ENCODE assay signal across 25 cellular contexts in the genomic region with DNA sequence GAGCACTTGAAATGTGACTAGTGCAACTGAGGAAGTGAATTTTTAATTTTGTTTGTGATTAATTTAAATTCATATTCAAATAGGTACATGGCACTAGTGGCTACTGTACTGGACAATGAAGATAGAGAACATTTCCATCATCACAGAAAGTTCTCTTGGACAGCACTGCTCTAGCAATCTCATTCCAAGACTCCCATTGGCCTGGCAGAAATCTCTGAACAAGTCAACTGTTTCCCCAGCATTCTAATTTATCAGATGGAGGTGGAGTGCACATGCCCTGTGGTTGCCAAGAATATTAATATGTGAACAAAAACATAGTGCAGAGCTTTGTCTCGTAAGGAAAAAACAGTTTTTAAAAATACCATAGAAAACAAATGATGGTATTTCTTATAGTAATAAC.
"Had no signal": no experiment of that assay in that cellular context is flagged by ENCODE, and none has a peak within 500 bp of the region (broad histone marks: within the 10 kb centered on the region; RNA-seq: fewer than 3 reads in every experiment).

No MANE protein-coding gene starts in this region.

- H3K36me3 ChIP-seq: gastrocnemius medialis, neural progenitor cell, pancreas had no signal

- H3K9me3 ChIP-seq: body of pancreas, gastrocnemius medialis, pancreas, right lobe of liver, testis, upper lobe of right lung had no signal

- H3K4me1 Mint-ChIP-seq: activated naive CD8-positive, alpha-beta T cell treated with anti-CD3 and anti-CD28 coated beads for 36 hours; activated T-helper 17 cell treated with anti-CD3 and anti-CD28 coated beads, Interleukin-2, amount 50 U/mL, for 72 hours; central memory CD8-positive, alpha-beta T cell; immature natural killer cell; stimulated activated effector memory CD8-positive, alpha-beta T cell treated with anti-CD3 and anti-CD28 coated beads, Interleukin-12 subunit alpha, Interleukin-12 subunit beta, amount 100 ng/mL, for 72 hours had no signal

- H3K4me3 Mint-ChIP-seq: activated B cell treated with CpG ODN at 0.5 μM for 24 hours; activated CD4-positive, alpha-beta T cell treated with anti-CD3 and anti-CD28 coated beads, Interleukin-2, amount 10 ng/mL, durations not matched to agents 24 days and 14 days; activated CD8-positive, alpha-beta T cell treated with anti-CD3 and anti-CD28 coated beads for 36 hours; activated naive CD8-positive, alpha-beta T cell treated with anti-CD3 and anti-CD28 coated beads for 36 hours; activated T-helper 17 cell treated with anti-CD3 and anti-CD28 coated beads, Interleukin-2, amount 50 U/mL, for 72 hours; central memory CD8-positive, alpha-beta T cell; immature natural killer cell; naive thymus-derived CD4-positive, alpha-beta T cell; neural progenitor cell; stimulated activated effector memory CD8-positive, alpha-beta T cell treated with anti-CD3 and anti-CD28 coated beads, Interleukin-12 subunit alpha, Interleukin-12 subunit beta, amount 100 ng/mL, for 72 hours had no signal

- H3K27me3 ChIP-seq: body of pancreas, gastrocnemius medialis, neural progenitor cell, pancreas, right lobe of liver, testis, upper lobe of right lung had no signal

- H2AFZ ChIP-seq: neural progenitor cell had no signal

- H3K36me3 Mint-ChIP-seq: activated naive CD8-positive, alpha-beta T cell treated with anti-CD3 and anti-CD28 coated beads for 36 hours; immature natural killer cell; naive thymus-derived CD4-positive, alpha-beta T cell; stimulated activated effector memory CD8-positive, alpha-beta T cell treated with anti-CD3 and anti-CD28 coated beads, Interleukin-12 subunit alpha, Interleukin-12 subunit beta, amount 100 ng/mL, for 72 hours had no signal

- ATAC-seq: activated CD8-positive, alpha-beta T cell treated with anti-CD3 and anti-CD28 coated beads for 36 hours; activated T-helper 17 cell treated with anti-CD3 and anti-CD28 coated beads, Interleukin-2, amount 50 U/mL, for 72 hours; body of pancreas; esophagus mucosa; gastrocnemius medialis; naive thymus-derived CD4-positive, alpha-beta T cell; pancreas; stimulated activated effector memory CD8-positive, alpha-beta T cell treated with anti-CD3 and anti-CD28 coated beads, Interleukin-12 subunit alpha, Interleukin-12 subunit beta, amount 100 ng/mL, for 72 hours; upper lobe of right lung had no signal

- H3K27me3 Mint-ChIP-seq: activated B cell treated with CpG ODN at 0.5 μM for 24 hours; activated CD4-positive, alpha-beta T cell treated with anti-CD3 and anti-CD28 coated beads, Interleukin-2, amount 10 ng/mL, durations not matched to agents 24 days and 14 days had no signal

- DNase-seq: activated B cell treated with CpG ODN at 0.5 μM for 24 hours; activated CD4-positive, alpha-beta T cell treated with anti-CD3 and anti-CD28 coated beads, Interleukin-2, amount 10 ng/mL, durations not matched to agents 24 days and 14 days; activated CD8-positive, alpha-beta T cell treated with anti-CD3 and anti-CD28 coated beads for 36 hours; activated naive CD4-positive, alpha-beta T cell; activated naive CD8-positive, alpha-beta T cell treated with anti-CD3 and anti-CD28 coated beads for 36 hours; activated T-cell treated with anti-CD3 and anti-CD28 coated beads, Interleukin-2, amount 50 U/mL, for 1 hour; amniotic stem cell; body of pancreas; gastrocnemius medialis; immature natural killer cell; kidney glomerular epithelial cell; mesendoderm; naive thymus-derived CD4-positive, alpha-beta T cell; pancreas; right lobe of liver; stimulated activated CD4-positive, alpha-beta T cell treated with anti-CD3 and anti-CD28 coated beads, Interleukin-4, amount 100 ng/mL, for 24 hours; testis; upper lobe of right lung had no signal

- H3K27ac ChIP-seq: body of pancreas, gastrocnemius medialis, pancreas, right lobe of liver, upper lobe of right lung had no signal

- H3K4me3 ChIP-seq: body of pancreas, coronary artery, gastrocnemius medialis, neural progenitor cell, pancreas, right lobe of liver, smooth muscle cell, testis, upper lobe of right lung had no signal

- H3K27ac Mint-ChIP-seq: activated CD4-positive, alpha-beta T cell treated with anti-CD3 and anti-CD28 coated beads, Interleukin-2, amount 10 ng/mL, durations not matched to agents 24 days and 14 days; activated CD8-positive, alpha-beta T cell treated with anti-CD3 and anti-CD28 coated beads for 36 hours; activated naive CD8-positive, alpha-beta T cell treated with anti-CD3 and anti-CD28 coated beads for 36 hours; activated T-helper 17 cell treated with anti-CD3 and anti-CD28 coated beads, Interleukin-2, amount 50 U/mL, for 72 hours; immature natural killer cell; naive thymus-derived CD4-positive, alpha-beta T cell; neural progenitor cell; stimulated activated effector memory CD8-positive, alpha-beta T cell treated with anti-CD3 and anti-CD28 coated beads, Interleukin-12 subunit alpha, Interleukin-12 subunit beta, amount 100 ng/mL, for 72 hours had no signal

- H3K9me3 Mint-ChIP-seq: activated B cell treated with CpG ODN at 0.5 μM for 24 hours; activated CD4-positive, alpha-beta T cell treated with anti-CD3 and anti-CD28 coated beads, Interleukin-2, amount 10 ng/mL, durations not matched to agents 24 days and 14 days; activated CD8-positive, alpha-beta T cell treated with anti-CD3 and anti-CD28 coated beads for 36 hours; activated naive CD8-positive, alpha-beta T cell treated with anti-CD3 and anti-CD28 coated beads for 36 hours; activated T-helper 17 cell treated with anti-CD3 and anti-CD28 coated beads, Interleukin-2, amount 50 U/mL, for 72 hours; central memory CD8-positive, alpha-beta T cell; immature natural killer cell; naive thymus-derived CD4-positive, alpha-beta T cell; neural progenitor cell; stimulated activated effector memory CD8-positive, alpha-beta T cell treated with anti-CD3 and anti-CD28 coated beads, Interleukin-12 subunit alpha, Interleukin-12 subunit beta, amount 100 ng/mL, for 72 hours had no signal

- H3K4me2 ChIP-seq: neural progenitor cell, smooth muscle cell had no signal

- H3K9ac ChIP-seq: neural progenitor cell had no signal
